Comparison of ENCODE assay signal across 8 cellular contexts in genomic region chr3:133211449-133211848, GRCh38.
A peak's percentile ranks its signal among the peaks of the same experiment; 100 is the strongest.
DNase-seq lines count a peak whose midpoint lies in the region; ATAC-seq, FAIRE-seq and TF ChIP-seq lines count a peak whose summit lies in the region.

No MANE protein-coding gene starts in this region.

- H3K9me3 Mint-ChIP-seq in glutamatergic neuron (ENCODE audit: unreplicated experiment) = no peaks in the 10 kb centered on the region

- no peak overlapping the region for H3K14ac ChIP-seq in H1 (ENCODE audit: insufficient read length)

- H2AFZ ChIP-seq in H1 (ENCODE audit: low read length) = no peak overlapping the region
- H2AFZ ChIP-seq in hepatocyte = no peak overlapping the region

- H3K27ac ChIP-seq in HUES64 (ENCODE audit: low read depth, low read length) (peak overlapping the region; percentile 86), H1 (ENCODE audit: low read depth, low read length) (no peak overlapping the region), hepatocyte (no peak overlapping the region)

- POLR2A ChIA-PET in H1 (lab: Charles Lee; ENCODE audit: partially characterized antibody) = no interaction called here

- DNase-seq in GM12892 (ENCODE audit: insufficient read length) = peak; percentile 3
- DNase-seq in H1 (ENCODE audit: low read depth in 1 of 2, low spot score in 2 of 2) = peak in 1 of 2 experiments; percentile 31
- DNase-seq in HT-29 (ENCODE audit: low spot score) = no peak
- DNase-seq in LoVo (ENCODE audit: low spot score) = no peak
- no peak for DNase-seq in hepatocyte (ENCODE audit: low spot score)
- no peak for DNase-seq in glutamatergic neuron

- H2BK15ac ChIP-seq in H1 (ENCODE audit: low read length) = no peak overlapping the region

- H3K4me2 ChIP-seq in H1 (ENCODE audit: insufficient read depth in 1 of 2, low read depth in 2 of 2, low read length in 2 of 2) = peak overlapping the region; percentile 19 to 25; a peak in 2 of 4 replicates
- H3K4me2 ChIP-seq in hepatocyte = no peak overlapping the region

- H3K36me3 Mint-ChIP-seq in glutamatergic neuron (ENCODE audit: unreplicated experiment) = no peaks in the 10 kb centered on the region

- no peak for TF ChIP-seq RAD21 in H1 (IDR thresholded peaks at IDR 0.05 in 1 of 2, conservative IDR thresholded peaks at IDR 0.05 in 1 of 2; ENCODE audit: low read depth in 2 of 2, low read length in 2 of 2)

- H2BK120ac ChIP-seq in H1 (replicated peaks; ENCODE audit: low read depth, low read length) = no peak overlapping the region

- H3K36me3 ChIP-seq in HUES64 (ENCODE audit: insufficient read depth, low read length) (no peaks in the 10 kb centered on the region), H1 (ENCODE audit: control insufficient read depth in 2 of 4, insufficient read depth in 4 of 4, low read length in 3 of 4) (no peaks in the 10 kb centered on the region), hepatocyte (replicated peaks; ENCODE audit: insufficient read depth, low read depth) (no peaks in the 10 kb centered on the region)

- CTCF ChIA-PET in H1 (lab: Charles Lee; ENCODE audit: partially characterized antibody) = no interaction called here

- H4K20me1 ChIP-seq in H1 (replicated peaks in 1 of 2; ENCODE audit: control insufficient read depth in 1 of 2, insufficient read depth in 2 of 2, low read length in 2 of 2) (no peaks in the 10 kb centered on the region), hepatocyte (ENCODE audit: insufficient read depth, poor library complexity, severe bottlenecking) (no peaks in the 10 kb centered on the region)

- no peak overlapping the region for H3K27ac Mint-ChIP-seq in glutamatergic neuron (ENCODE audit: unreplicated experiment)

- H3K27me3 ChIP-seq in HUES64 (ENCODE audit: insufficient read depth, low read length) (no peaks in the 10 kb centered on the region), H1 (replicated peaks in 1 of 4; ENCODE audit: control insufficient read depth in 3 of 4, extremely low read depth in 1 of 4, insufficient read depth in 3 of 4, low read length in 3 of 4) (no peaks in the 10 kb centered on the region), hepatocyte (no peaks in the 10 kb centered on the region)

- no peak overlapping the region for H4K91ac ChIP-seq in H1 (replicated peaks; ENCODE audit: insufficient read length, low read length)

- FAIRE-seq in GM12892 (lab: Jason Lieb, UNC) (peak; percentile 88), H1 (lab: Jason Lieb, UNC) (peak; percentile 92)

- no peaks in the 10 kb centered on the region for H3K9me2 ChIP-seq in hepatocyte (replicated peaks; ENCODE audit: insufficient read depth)

- peak overlapping the region; percentile 70 for H4K5ac ChIP-seq in H1 (ENCODE audit: insufficient read length, low read depth, low read length)

- H3K79me1 ChIP-seq in H1 (ENCODE audit: low read depth, low read length) = no peaks in the 10 kb centered on the region

- no peak overlapping the region for H3K4ac ChIP-seq in H1 (replicated peaks; ENCODE audit: insufficient read length, low read depth, low read length)

- H3K23me2 ChIP-seq in H1 (ENCODE audit: low read depth, low read length) = no peaks in the 10 kb centered on the region

- H3K79me2 ChIP-seq in H1 (ENCODE audit: control insufficient read depth in 1 of 2, insufficient read depth in 2 of 2, low read length in 2 of 2) (no peaks in the 10 kb centered on the region), hepatocyte (no peaks in the 10 kb centered on the region)

- H2BK20ac ChIP-seq in H1 (ENCODE audit: low read length) = no peak overlapping the region

- no peaks in the 10 kb centered on the region for H3K27me3 Mint-ChIP-seq in glutamatergic neuron (ENCODE audit: unreplicated experiment)

- H3K9ac ChIP-seq in HUES64 (ENCODE audit: low read depth, low read length) (no peak overlapping the region), H1 (replicated peaks in 1 of 4; ENCODE audit: extremely low read depth in 1 of 4, low read depth in 3 of 4, low read length in 3 of 4) (no peak overlapping the region)

- H3K4me1 ChIP-seq in HUES64 (ENCODE audit: insufficient read depth, low read length) (peaks cover 51% of the 10 kb centered on the region), H1 (replicated peaks in 1 of 4; ENCODE audit: control insufficient read depth in 3 of 4, insufficient read depth in 4 of 4, low read length in 3 of 4) (peaks cover 0 to 14% (median 8%) of the 10 kb centered on the region in 4 experiments; a peak in 4 of 7 replicates), hepatocyte (ENCODE audit: insufficient read depth) (no peaks in the 10 kb centered on the region)

- H2BK5ac ChIP-seq in H1 (ENCODE audit: low read depth, low read length) = no peak overlapping the region

- no peak overlapping the region for H2AK5ac ChIP-seq in H1 (ENCODE audit: low read depth, low read length)

- no peak overlapping the region for H3K4me3 Mint-ChIP-seq in glutamatergic neuron (ENCODE audit: unreplicated experiment)

- WGBS in HUES64 = 43% methylated on average over 2 of the region's 2 CpGs
- 38% methylated on average over 2 of the region's 2 CpGs; no CpG with 5 or more reads in 1 of the 2 experiments for WGBS in H1 (ENCODE audit: extremely low coverage in 1 of 2, insufficient coverage in 1 of 2, insufficient read length in 1 of 2, insufficient replicate concordance in 2 of 2, low coverage in 1 of 2, low lambda C conversion rate in 2 of 2, missing lambda C conversion rate in 1 of 2), 2 experiments
- 59% methylated on average over 2 of the region's 2 CpGs for WGBS in hepatocyte (ENCODE audit: low lambda C conversion rate, missing lambda C conversion rate)

- no peak overlapping the region for H2BK12ac ChIP-seq in H1 (ENCODE audit: low read depth, low read length)

- TF ChIP-seq POLR2A in GM12892 (IDR thresholded peaks at IDR 0.05; ENCODE audit: low read depth, low read length) = no peak
- TF ChIP-seq POLR2A in H1 (IDR thresholded peaks at IDR 0.05; ENCODE audit: control extremely low read depth in 1 of 2, low read depth in 2 of 2, low read length in 2 of 2) = no peak

- H3K56ac ChIP-seq in H1 (replicated peaks; ENCODE audit: insufficient read length, low read depth, low read length) = no peak overlapping the region

- no peak overlapping the region for H3K18ac ChIP-seq in H1 (ENCODE audit: extremely low read depth, low read length)

- no peak overlapping the region for H3K23ac ChIP-seq in H1 (ENCODE audit: insufficient read length)

- no peak overlapping the region for H3K4me3 ChIP-seq in HUES64 (ENCODE audit: low read length)
- peak overlapping the region in 1 of 4 experiments; percentile 29; a peak in 1 of 8 replicates for H3K4me3 ChIP-seq in H1 (ENCODE audit: extremely low read depth in 1 of 4, insufficient read depth in 2 of 4, low read depth in 3 of 4, low read length in 4 of 4)
- H3K4me3 ChIP-seq in hepatocyte = no peak overlapping the region

- no peak overlapping the region for H4K8ac ChIP-seq in H1 (ENCODE audit: extremely low read depth, insufficient read depth, low read length)

- H3K9me3 ChIP-seq in HUES64 (ENCODE audit: insufficient read depth, low read depth, low read length) = no peaks in the 10 kb centered on the region
- H3K9me3 ChIP-seq in H1 (ENCODE audit: insufficient read depth in 2 of 2, low read depth in 1 of 2, low read length in 1 of 2) = no peaks in the 10 kb centered on the region
- no peaks in the 10 kb centered on the region for H3K9me3 ChIP-seq in hepatocyte (ENCODE audit: low read depth)

- H3K4me1 Mint-ChIP-seq in glutamatergic neuron (ENCODE audit: low read depth, unreplicated experiment) = peaks cover 8% of the 10 kb centered on the region

- no peak for TF ChIP-seq EP300 in H1 (IDR thresholded peaks at IDR 0.05; ENCODE audit: borderline replicate concordance in 1 of 2, low read depth in 2 of 2, low read length in 2 of 2)

- peak; percentile 97 for ATAC-seq in GM21576 (IDR thresholded peaks at IDR 0.05; ENCODE audit: unreplicated experiment)

- TF ChIP-seq CTCF in H1 (IDR thresholded peaks at IDR 0.05; ENCODE audit: control extremely low read depth in 1 of 3, insufficient read depth in 1 of 3, low read depth in 1 of 3, low read length in 3 of 3) (no peak), hepatocyte (IDR thresholded peaks at IDR 0.05; ENCODE audit: poor library complexity) (no peak), glutamatergic neuron (IDR thresholded peaks at IDR 0.05; ENCODE audit: partially characterized antibody, unreplicated experiment) (no peak)

TF ChIP-seq in H1, 55 proteins besides CTCF, POLR2A, EP300 and RAD21 (continues in another document):
- TF ChIP-seq KDM1A (IDR thresholded peaks at IDR 0.05; ENCODE audit: borderline replicate concordance, low read length) (no peak), KDM5A (IDR thresholded peaks at IDR 0.05; ENCODE audit: low read length) (no peak), YY1 (IDR thresholded peaks at IDR 0.05; ENCODE audit: low read depth, low read length) (no peak), POU5F1 (IDR thresholded peaks at IDR 0.05; ENCODE audit: low read depth, low read length) (no peak), CREB1 (IDR thresholded peaks at IDR 0.05) (no peak), CHD2 (IDR thresholded peaks at IDR 0.05; ENCODE audit: low read length) (no peak), CBX8 (IDR thresholded peaks at IDR 0.05; ENCODE audit: borderline replicate concordance, low read depth, low read length) (no peak), NRF1 (IDR thresholded peaks at IDR 0.05; ENCODE audit: low read depth, low read length) (no peak), TBP (IDR thresholded peaks at IDR 0.05; ENCODE audit: low read depth, low read length) (no peak), RBBP5 (IDR thresholded peaks at IDR 0.05; ENCODE audit: borderline replicate concordance, low read depth, low read length) (no peak), KDM4A (IDR thresholded peaks at IDR 0.05; ENCODE audit: low read depth, low read length, severe bottlenecking) (no peak), JUND (IDR thresholded peaks at IDR 0.05; ENCODE audit: low read length) (no peak), SAP30 (IDR thresholded peaks at IDR 0.05; ENCODE audit: insufficient read depth, insufficient replicate concordance, low read length) (no peak), TCF12 (IDR thresholded peaks at IDR 0.05; ENCODE audit: low read depth, low read length) (no peak), FOSL1 (IDR thresholded peaks at IDR 0.05; ENCODE audit: insufficient read depth, low read depth, low read length) (no peak), PHF8 (conservative IDR thresholded peaks at IDR 0.05; ENCODE audit: low read depth, low read length) (no peak), BACH1 (IDR thresholded peaks at IDR 0.05; ENCODE audit: low read length) (no peak), CHD1 (IDR thresholded peaks at IDR 0.05; ENCODE audit: low read depth, low read length) (no peak)
- TF ChIP-seq, protein P1, sequence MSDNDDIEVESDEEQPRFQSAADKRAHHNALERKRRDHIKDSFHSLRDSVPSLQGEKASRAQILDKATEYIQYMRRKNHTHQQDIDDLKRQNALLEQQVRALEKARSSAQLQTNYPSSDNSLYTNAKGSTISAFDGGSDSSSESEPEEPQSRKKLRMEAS (IDR thresholded peaks at IDR 0.05) = no peak
